ENCODE assay signal across 1 cellular context in genomic region chr16:16204543-16204942, GRCh38. TPM values are rescaled to one million over a fixed set of nuclear protein-coding genes. Genes with fewer than 3 reads are reported as not detected.
"Had no signal": no experiment of that assay in that cellular context is flagged by ENCODE, and none has a peak within 500 bp of the region (broad histone marks: within the 10 kb centered on the region; RNA-seq: fewer than 3 reads in every experiment).

No MANE protein-coding gene starts in this region.

RNA-seq across cellular contexts. Expression of gene ABCC6, which starts 18.8 kb away (rescaled TPM):
- total RNA-seq: foreskin keratinocyte had no signal
